1 cellular context compared by ENCODE assay signal in the genomic region with DNA sequence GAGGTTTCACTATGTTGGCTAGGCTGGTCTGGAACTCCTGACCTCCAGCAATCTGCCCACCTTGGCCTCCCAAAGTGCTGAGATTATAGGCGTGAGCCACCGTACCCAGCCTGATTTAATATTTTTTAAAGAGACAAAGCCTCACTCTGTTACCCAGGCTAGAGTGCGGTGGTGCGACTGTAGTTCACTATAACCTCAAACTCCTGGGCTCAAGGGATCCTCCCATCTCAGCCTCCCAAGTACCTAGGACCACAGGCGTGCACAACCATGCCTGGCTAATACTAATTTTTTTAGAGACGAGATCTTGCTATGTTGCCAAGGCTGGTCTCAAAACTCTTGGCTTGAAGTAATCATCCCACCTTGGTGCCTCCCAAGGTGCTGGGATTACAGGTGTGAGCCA.
TF ChIP-seq lines count a peak whose summit lies in the region.

No MANE protein-coding gene starts in this region.

TF ChIP-seq in A549, 52 proteins besides CTCF, POLR2A, EP300 and RAD21:
- TF ChIP-seq, protein P1, sequence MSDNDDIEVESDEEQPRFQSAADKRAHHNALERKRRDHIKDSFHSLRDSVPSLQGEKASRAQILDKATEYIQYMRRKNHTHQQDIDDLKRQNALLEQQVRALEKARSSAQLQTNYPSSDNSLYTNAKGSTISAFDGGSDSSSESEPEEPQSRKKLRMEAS (IDR thresholded peaks at IDR 0.05), result no peak
- TF ChIP-seq ZSCAN20 (CRISPR knock-in tag; IDR thresholded peaks at IDR 0.05), result no peak
- TF ChIP-seq HDAC2 (IDR thresholded peaks at IDR 0.05), result no peak
- TF ChIP-seq POLR2AphosphoS2 (conservative IDR thresholded peaks at IDR 0.05; ENCODE audit: low read length), result no peak
- TF ChIP-seq SREBF2 (IDR thresholded peaks at IDR 0.05), result no peak
- no peak for TF ChIP-seq TFCP2L1 (CRISPR knock-in tag; IDR thresholded peaks at IDR 0.05)
- TF ChIP-seq FOSB (CRISPR knock-in tag; IDR thresholded peaks at IDR 0.05), result no peak
- TF ChIP-seq REST (IDR thresholded peaks at IDR 0.05), result no peak
- TF ChIP-seq ZNF302 (CRISPR knock-in tag; IDR thresholded peaks at IDR 0.05), result no peak
- TF ChIP-seq NPAS2 (CRISPR knock-in tag; IDR thresholded peaks at IDR 0.05; ENCODE audit: borderline replicate concordance), result no peak
- TF ChIP-seq ZFP36 (IDR thresholded peaks at IDR 0.05; ENCODE audit: borderline replicate concordance, partially characterized antibody), result no peak
- TF ChIP-seq RCOR1 (IDR thresholded peaks at IDR 0.05; ENCODE audit: low read depth, low read length), result no peak
- TF ChIP-seq HOXA7 (CRISPR knock-in tag; IDR thresholded peaks at IDR 0.05), result no peak
TF ChIP-seq in A549: peak in this region for 0.
